In the genomic region with DNA sequence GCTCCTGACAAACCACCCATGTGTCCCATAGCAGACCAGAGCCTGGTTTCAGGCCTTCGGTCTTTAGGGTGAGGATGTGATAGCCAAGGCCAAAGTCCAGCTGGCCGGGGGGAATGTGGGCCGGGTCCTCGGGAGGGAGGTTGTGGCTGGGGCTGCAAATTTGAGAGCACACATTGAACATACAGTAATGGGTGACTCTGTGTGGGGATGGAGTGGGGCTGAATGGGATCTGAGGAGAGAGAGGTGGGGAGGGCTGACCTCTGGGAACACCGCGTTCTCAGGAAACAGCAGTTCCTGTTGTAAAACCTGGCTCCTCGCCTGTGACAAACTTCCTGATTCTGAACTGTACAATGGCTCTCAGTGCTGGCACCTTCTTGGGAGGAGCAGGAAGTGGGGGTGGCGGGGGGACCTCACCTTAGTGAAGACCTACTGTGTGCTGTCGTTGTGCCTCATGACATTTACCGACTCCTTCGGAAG, we compare ENCODE assay signal across 17 cellular contexts. TPM values are rescaled to one million over a fixed set of nuclear protein-coding genes. Genes with fewer than 3 reads are reported as not detected.
DNase-seq lines count a peak whose midpoint lies in the region; ATAC-seq and TF ChIP-seq lines count a peak whose summit lies in the region.
"Had no signal": no experiment of that assay in that cellular context is flagged by ENCODE, and none has a peak within 500 bp of the region (broad histone marks: within the 10 kb centered on the region; RNA-seq: fewer than 3 reads in every experiment).

No MANE protein-coding gene starts in this region.

- H3K9ac ChIP-seq in stomach smooth muscle (ENCODE audit: low read length in 2 of 2) = no peak overlapping the region
- H3K9ac ChIP-seq: KMS-11 had no signal

- CTCF ChIA-PET in activated naive CD4-positive, alpha-beta T cell treated with anti-CD3 and anti-CD28 coated beads for 36 hours (lab: Charles Lee) = interaction anchor here (0.6 to 1.1 kb wide), 2 partner anchors 76 to 210 kb away, joined by 3 read pairs; no protein-coding TSS in a partner anchor
- CTCF ChIA-PET in CD4-positive, alpha-beta T cell (lab: Charles Lee) = no interaction called here

- H3K4me1 Mint-ChIP-seq in activated naive CD4-positive, alpha-beta T cell treated with anti-CD3 and anti-CD28 coated beads for 36 hours (ENCODE audit: low read depth) = no peaks in the 10 kb centered on the region
- H3K4me1 Mint-ChIP-seq in CD4-positive, alpha-beta T cell (ENCODE audit: low read depth) = peaks cover 5% of the 10 kb centered on the region

- DNase-seq in NB4 (ENCODE audit: low read depth) = peak; percentile 33
- peak; percentile 86 to 87 for DNase-seq in lung microvascular endothelial cell (ENCODE audit: low read depth in 2 of 2)
- DNase-seq in activated CD8-positive, alpha-beta memory T cell treated with anti-CD3 and anti-CD28 coated beads for 24 hours = no peak
- DNase-seq in SW 1271 (lab: John Stamatoyannopoulos, UW) = no peak
- no peak for DNase-seq in activated naive CD4-positive, alpha-beta T cell treated with anti-CD3 and anti-CD28 coated beads for 36 hours
- DNase-seq in CD4-positive, alpha-beta T cell = no peak
- DNase-seq: activated CD4-positive, alpha-beta T cell treated with anti-CD3 and anti-CD28 coated beads for 48 hours; activated effector memory CD4-positive, alpha-beta T cell treated with anti-CD3 and anti-CD28 coated beads, Interleukin-2, amount 50 U/mL, for 16 hours; CD4-positive, alpha-beta memory T cell; central memory CD4-positive, alpha-beta T cell; NCI-H2107; occipital lobe; stimulated activated CD4-positive, alpha-beta T cell treated with anti-CD3 and anti-CD28 coated beads, Interleukin-4, amount 100 ng/mL, for 4 hours; stimulated activated naive CD8-positive, alpha-beta T cell treated with anti-CD3 and anti-CD28 coated beads, Interleukin-15, amount 100 ng/mL, for 72 hours had no signal

- peak overlapping the region; percentile 18 for H3K27ac ChIP-seq in stomach smooth muscle (ENCODE audit: low read length)
- no peak overlapping the region for H3K27ac ChIP-seq in CD4-positive, alpha-beta T cell (ENCODE audit: low read depth, low read length)
- H3K27ac ChIP-seq: KMS-11 had no signal

- H3K36me3 ChIP-seq in stomach smooth muscle (ENCODE audit: control insufficient read depth in 2 of 2, insufficient read depth in 2 of 2, low read length in 2 of 2) = no peaks in the 10 kb centered on the region

- no peak for TF ChIP-seq POLR2A in NB4 (IDR thresholded peaks at IDR 0.05; ENCODE audit: extremely low read depth, insufficient read length)

- H3K36me3 Mint-ChIP-seq in activated naive CD4-positive, alpha-beta T cell treated with anti-CD3 and anti-CD28 coated beads for 36 hours (ENCODE audit: low read depth) = no peaks in the 10 kb centered on the region
- H3K36me3 Mint-ChIP-seq in CD4-positive, alpha-beta T cell (ENCODE audit: low read depth) = no peaks in the 10 kb centered on the region

- no peak overlapping the region for H3K4me3 Mint-ChIP-seq in activated naive CD4-positive, alpha-beta T cell treated with anti-CD3 and anti-CD28 coated beads for 36 hours
- H3K4me3 Mint-ChIP-seq in CD4-positive, alpha-beta T cell = no peak overlapping the region
- H3K4me3 Mint-ChIP-seq: CD4-positive, alpha-beta memory T cell; stimulated activated naive CD8-positive, alpha-beta T cell treated with anti-CD3 and anti-CD28 coated beads, Interleukin-15, amount 100 ng/mL, for 72 hours had no signal

- H3K27me3 Mint-ChIP-seq in activated naive CD4-positive, alpha-beta T cell treated with anti-CD3 and anti-CD28 coated beads for 36 hours (ENCODE audit: low read depth) = peaks cover 3% of the 10 kb centered on the region
- H3K27me3 Mint-ChIP-seq in CD4-positive, alpha-beta T cell = peaks cover 9% of the 10 kb centered on the region

- POLR2A ChIA-PET in CD4-positive, alpha-beta T cell (lab: Charles Lee) = no interaction called here

- intact Hi-C loops in activated naive CD4-positive, alpha-beta T cell treated with anti-CD3 and anti-CD28 coated beads for 36 hours (cut with micrococcal nuclease) = no loop called here
- intact Hi-C loops in CD4-positive, alpha-beta T cell (cut with DNase I, micrococcal nuclease) = no loop called here

- H3K4me3 ChIP-seq in NB4 (ENCODE audit: low read depth, low read length) = no peak overlapping the region
- H3K4me3 ChIP-seq in stomach smooth muscle (ENCODE audit: low read length in 2 of 2) = no peak overlapping the region

- H3K27ac Mint-ChIP-seq in activated naive CD4-positive, alpha-beta T cell treated with anti-CD3 and anti-CD28 coated beads for 36 hours = no peak overlapping the region
- H3K27ac Mint-ChIP-seq in CD4-positive, alpha-beta T cell = no peak overlapping the region
- H3K27ac Mint-ChIP-seq: CD4-positive, alpha-beta memory T cell had no signal

- H3K4me1 ChIP-seq in stomach smooth muscle (ENCODE audit: control insufficient read depth, insufficient read depth, low read length) = peaks cover 15% of the 10 kb centered on the region

- no peaks in the 10 kb centered on the region for H3K27me3 ChIP-seq in stomach smooth muscle (ENCODE audit: control insufficient read depth in 1 of 2, insufficient read depth in 2 of 2, low read length in 2 of 2)
- H3K27me3 ChIP-seq in CD4-positive, alpha-beta T cell (ENCODE audit: control insufficient read depth, insufficient read depth, low read length) = no peaks in the 10 kb centered on the region

- peaks cover 16% of the 10 kb centered on the region for H3K9me3 Mint-ChIP-seq in activated naive CD4-positive, alpha-beta T cell treated with anti-CD3 and anti-CD28 coated beads for 36 hours
- H3K9me3 Mint-ChIP-seq in CD4-positive, alpha-beta T cell = peaks cover 6% of the 10 kb centered on the region

- no peak for TF ChIP-seq CTCF in NB4 (IDR thresholded peaks at IDR 0.05; ENCODE audit: low read depth, low read length)
- TF ChIP-seq CTCF in CD4-positive, alpha-beta T cell (IDR thresholded peaks at IDR 0.05) = no peak

- H3K9me3 ChIP-seq in stomach smooth muscle (ENCODE audit: control insufficient read depth in 2 of 2, low read length in 2 of 2) = peaks cover 0 to 3% of the 10 kb centered on the region in 2 donors
- peaks cover 13% of the 10 kb centered on the region for H3K9me3 ChIP-seq in CD4-positive, alpha-beta T cell (ENCODE audit: control insufficient read depth, low read length)

- peak; percentile 39 for ATAC-seq in esophagus mucosa
- no peak for ATAC-seq in CD4-positive, alpha-beta T cell (ENCODE audit: poor library complexity)
- ATAC-seq: stimulated activated naive CD8-positive, alpha-beta T cell treated with anti-CD3 and anti-CD28 coated beads, Interleukin-15, amount 100 ng/mL, for 72 hours had no signal

RNA-seq across cellular contexts. Expression of a gene that starts 48.8 kb away (rescaled TPM):
- total RNA-seq in esophagus mucosa = 53.3 TPM
- 161 and 185 TPM in 2 replicates for total RNA-seq in lung microvascular endothelial cell
- 10 to 100 TPM; 30.1 to 30.2 TPM for total RNA-seq in activated naive CD4-positive, alpha-beta T cell treated with anti-CD3 and anti-CD28 coated beads for 36 hours
- total RNA-seq in CD4-positive, alpha-beta T cell = 10 to 100 TPM; 29.1 to 29.7 TPM

Comparison
In these comparisons a context has a peak if more than half of its experiments do, and no peak if none do; other contexts are left out.
1. DNase-seq: peak in NB4 (single experiment) and lung microvascular endothelial cell (2 of 2); none in activated CD8-positive, alpha-beta memory T cell treated with anti-CD3 and anti-CD28 coated beads for 24 hours (single experiment), SW 1271 (0 of 2), activated naive CD4-positive, alpha-beta T cell treated with anti-CD3 and anti-CD28 coated beads for 36 hours (single experiment) and CD4-positive, alpha-beta T cell (0 of 10).